ENCODE assay signal across 34 cellular contexts in genomic region chr11:112134473-112134872, GRCh38. TPM values are rescaled to one million over a fixed set of nuclear protein-coding genes. Genes with fewer than 3 reads are reported as not detected.
"Had no signal": no experiment of that assay in that cellular context is flagged by ENCODE, and none has a peak within 500 bp of the region (broad histone marks: within the 10 kb centered on the region; RNA-seq: fewer than 3 reads in every experiment).

No MANE protein-coding gene starts in this region.

- H3K27ac ChIP-seq: adrenal gland, body of pancreas, dorsolateral prefrontal cortex had no signal

- H3K4me1 ChIP-seq: body of pancreas had no signal

- H3K36me3 Mint-ChIP-seq: activated CD4-positive, alpha-beta memory T cell treated with anti-CD3 and anti-CD28 coated beads for 36 hours; activated CD8-positive, alpha-beta memory T cell treated with anti-CD3 and anti-CD28 coated beads, Interleukin-2, amount 10 ng/mL, durations not matched to agents 7 days and 5 days; activated naive CD8-positive, alpha-beta T cell treated with anti-CD3 and anti-CD28 coated beads for 36 hours had no signal

- H3K27me3 Mint-ChIP-seq: activated CD4-positive, alpha-beta memory T cell treated with anti-CD3 and anti-CD28 coated beads for 36 hours; activated CD4-positive, alpha-beta T cell treated with anti-CD3 and anti-CD28 coated beads for 36 hours; activated CD4-positive, alpha-beta T cell treated with anti-CD3 and anti-CD28 coated beads, Interleukin-2, amount 10 ng/mL, durations not matched to agents 24 days and 14 days; activated CD8-positive, alpha-beta memory T cell treated with anti-CD3 and anti-CD28 coated beads, Interleukin-2, amount 10 ng/mL, durations not matched to agents 7 days and 5 days; activated naive CD4-positive, alpha-beta T cell treated with anti-CD3 and anti-CD28 coated beads, Interleukin-2, amount 50 U/mL, for 24 hours; activated naive CD8-positive, alpha-beta T cell treated with anti-CD3 and anti-CD28 coated beads for 36 hours; activated naive CD8-positive, alpha-beta T cell treated with anti-CD3 and anti-CD28 coated beads, Interleukin-2, amount 50 U/mL, for 24 hours had no signal

- H3K27ac Mint-ChIP-seq: activated CD4-positive, alpha-beta memory T cell treated with anti-CD3 and anti-CD28 coated beads for 36 hours; activated CD4-positive, alpha-beta T cell treated with anti-CD3 and anti-CD28 coated beads for 36 hours; activated CD4-positive, alpha-beta T cell treated with anti-CD3 and anti-CD28 coated beads, Interleukin-2, amount 10 ng/mL, durations not matched to agents 24 days and 14 days; activated CD8-positive, alpha-beta memory T cell treated with anti-CD3 and anti-CD28 coated beads, Interleukin-2, amount 10 ng/mL, durations not matched to agents 7 days and 5 days; activated CD8-positive, alpha-beta T cell treated with anti-CD3 and anti-CD28 coated beads, Interleukin-2, amount 10 ng/mL, durations not matched to agents 7 days and 5 days; activated naive CD4-positive, alpha-beta T cell treated with anti-CD3 and anti-CD28 coated beads for 36 hours; activated naive CD4-positive, alpha-beta T cell treated with anti-CD3 and anti-CD28 coated beads, Interleukin-2, amount 50 U/mL, for 24 hours; activated naive CD8-positive, alpha-beta T cell treated with anti-CD3 and anti-CD28 coated beads for 36 hours; activated naive CD8-positive, alpha-beta T cell treated with anti-CD3 and anti-CD28 coated beads, Interleukin-2, amount 50 U/mL, for 24 hours; activated T-helper 1 cell treated with anti-CD3 and anti-CD28 coated beads, Interleukin-12 subunit alpha, Interleukin-12 subunit beta, Interleukin-2, Interleukin-4 antibody, amounts not matched to agents 30 ng/mL and 10 ng/mL and 1 ng/mL, durations not matched to agents 14 hours and 24 hours and 36 hours; activated T-helper 2 cell treated with anti-CD3 and anti-CD28 coated beads, Interferon-gamma antibody, Interleukin-2, Interleukin-4, amounts not matched to agents 10 μg/mL and 5 μg/mL and 100 μg/mL, durations not matched to agents 14 hours and 24 hours and 36 hours; endodermal cell had no signal

- H3K9me3 Mint-ChIP-seq: activated CD4-positive, alpha-beta memory T cell treated with anti-CD3 and anti-CD28 coated beads for 36 hours; activated CD4-positive, alpha-beta T cell treated with anti-CD3 and anti-CD28 coated beads, Interleukin-2, amount 10 ng/mL, durations not matched to agents 24 days and 14 days; activated naive CD4-positive, alpha-beta T cell treated with anti-CD3 and anti-CD28 coated beads for 36 hours; activated naive CD4-positive, alpha-beta T cell treated with anti-CD3 and anti-CD28 coated beads, Interleukin-2, amount 50 U/mL, for 24 hours; activated naive CD8-positive, alpha-beta T cell treated with anti-CD3 and anti-CD28 coated beads for 36 hours; activated naive CD8-positive, alpha-beta T cell treated with anti-CD3 and anti-CD28 coated beads, Interleukin-2, amount 50 U/mL, for 24 hours; activated T-helper 1 cell treated with anti-CD3 and anti-CD28 coated beads, Interleukin-12 subunit alpha, Interleukin-12 subunit beta, Interleukin-2, Interleukin-4 antibody, amounts not matched to agents 30 ng/mL and 10 ng/mL and 1 ng/mL, durations not matched to agents 14 hours and 24 hours and 36 hours; activated T-helper 2 cell treated with anti-CD3 and anti-CD28 coated beads, Interferon-gamma antibody, Interleukin-2, Interleukin-4, amounts not matched to agents 10 μg/mL and 5 μg/mL and 100 μg/mL, durations not matched to agents 14 hours and 24 hours and 36 hours; endodermal cell had no signal

- H3K4me3 Mint-ChIP-seq: activated CD4-positive, alpha-beta memory T cell treated with anti-CD3 and anti-CD28 coated beads for 36 hours; activated CD4-positive, alpha-beta T cell treated with anti-CD3 and anti-CD28 coated beads for 36 hours; activated CD4-positive, alpha-beta T cell treated with anti-CD3 and anti-CD28 coated beads, Interleukin-2, amount 10 ng/mL, durations not matched to agents 24 days and 14 days; activated CD8-positive, alpha-beta memory T cell treated with anti-CD3 and anti-CD28 coated beads, Interleukin-2, amount 10 ng/mL, durations not matched to agents 7 days and 5 days; activated CD8-positive, alpha-beta T cell treated with anti-CD3 and anti-CD28 coated beads, Interleukin-2, amount 10 ng/mL, durations not matched to agents 7 days and 5 days; activated naive CD4-positive, alpha-beta T cell treated with anti-CD3 and anti-CD28 coated beads for 36 hours; activated naive CD4-positive, alpha-beta T cell treated with anti-CD3 and anti-CD28 coated beads, Interleukin-2, amount 50 U/mL, for 24 hours; activated naive CD8-positive, alpha-beta T cell treated with anti-CD3 and anti-CD28 coated beads for 36 hours; activated naive CD8-positive, alpha-beta T cell treated with anti-CD3 and anti-CD28 coated beads, Interleukin-2, amount 50 U/mL, for 24 hours; activated T-helper 1 cell treated with anti-CD3 and anti-CD28 coated beads, Interleukin-12 subunit alpha, Interleukin-12 subunit beta, Interleukin-2, Interleukin-4 antibody, amounts not matched to agents 30 ng/mL and 10 ng/mL and 1 ng/mL, durations not matched to agents 14 hours and 24 hours and 36 hours; endodermal cell had no signal

- H3K4me1 Mint-ChIP-seq: activated naive CD4-positive, alpha-beta T cell treated with anti-CD3 and anti-CD28 coated beads, Interleukin-2, amount 50 U/mL, for 24 hours; endodermal cell had no signal

- H3K27me3 ChIP-seq: adrenal gland, body of pancreas, dorsolateral prefrontal cortex had no signal

- DNase-seq: activated CD4-positive, alpha-beta memory T cell treated with anti-CD3 and anti-CD28 coated beads for 36 hours; activated CD4-positive, alpha-beta T cell treated with anti-CD3 and anti-CD28 coated beads for 36 hours; activated CD4-positive, alpha-beta T cell treated with anti-CD3 and anti-CD28 coated beads, Interleukin-2, amount 10 ng/mL, durations not matched to agents 24 days and 14 days; activated CD4-positive, CD25-positive, alpha-beta regulatory T cell; activated CD4-positive, CD25-positive, alpha-beta regulatory T cell treated with anti-CD3 and anti-CD28 coated beads, Interleukin-2, amount 50 U/mL, for 72 hours; activated CD8-positive, alpha-beta memory T cell treated with anti-CD3 and anti-CD28 coated beads, Interleukin-2, amount 10 ng/mL, durations not matched to agents 7 days and 5 days; activated CD8-positive, alpha-beta memory T cell treated with anti-CD3 and anti-CD28 coated beads, Interleukin-2, amount 50 U/mL, for 4 hours; activated CD8-positive, alpha-beta T cell treated with anti-CD3 and anti-CD28 coated beads, Interleukin-2, amount 10 ng/mL, durations not matched to agents 7 days and 5 days; activated effector memory CD4-positive, alpha-beta T cell treated with anti-CD3 and anti-CD28 coated beads, Interleukin-2, amount 50 U/mL, for 16 hours; activated naive CD4-positive, alpha-beta T cell treated with anti-CD3 and anti-CD28 coated beads for 36 hours; activated naive CD8-positive, alpha-beta T cell treated with anti-CD3 and anti-CD28 coated beads for 36 hours; activated naive CD8-positive, alpha-beta T cell treated with anti-CD3 and anti-CD28 coated beads, Interleukin-2, amount 50 U/mL, for 24 hours; activated T-cell treated with anti-CD3 and anti-CD28 coated beads, Interleukin-2, amount 50 U/mL, for 1 hour; activated T-cell treated with anti-CD3 and anti-CD28 coated beads, Interleukin-2, amount 50 U/mL, for 48 hours; adrenal gland; amygdala; aorta; body of pancreas; caudate nucleus; dorsolateral prefrontal cortex; effector memory CD4-positive, alpha-beta T cell; endodermal cell; foreskin fibroblast; head of caudate nucleus; T-helper 2 cell had no signal

- H3K9me3 ChIP-seq: adrenal gland, body of pancreas had no signal

- ATAC-seq: activated CD4-positive, alpha-beta T cell treated with anti-CD3 and anti-CD28 coated beads for 36 hours; activated CD8-positive, alpha-beta memory T cell treated with anti-CD3 and anti-CD28 coated beads, Interleukin-2, amount 10 ng/mL, durations not matched to agents 7 days and 5 days; activated CD8-positive, alpha-beta T cell treated with anti-CD3 and anti-CD28 coated beads, Interleukin-2, amount 10 ng/mL, durations not matched to agents 7 days and 5 days; activated naive CD8-positive, alpha-beta T cell treated with anti-CD3 and anti-CD28 coated beads, Interleukin-2, amount 50 U/mL, for 24 hours; body of pancreas; esophagus mucosa had no signal

RNA-seq across cellular contexts. Expression of gene IL18, which starts 29.4 kb away (rescaled TPM):
- total RNA-seq: activated CD4-positive, alpha-beta memory T cell treated with anti-CD3 and anti-CD28 coated beads for 36 hours; activated CD4-positive, alpha-beta T cell treated with anti-CD3 and anti-CD28 coated beads for 36 hours; activated CD8-positive, alpha-beta memory T cell treated with anti-CD3 and anti-CD28 coated beads for 36 hours; activated naive CD4-positive, alpha-beta T cell treated with anti-CD3 and anti-CD28 coated beads for 36 hours had no signal

RNA-seq across cellular contexts. Expression of gene TEX12, which starts 32.7 kb away (rescaled TPM):
- total RNA-seq: activated CD4-positive, alpha-beta T cell treated with anti-CD3 and anti-CD28 coated beads, Interleukin-2, amount 10 ng/mL, durations not matched to agents 24 days and 14 days; activated CD8-positive, alpha-beta memory T cell treated with anti-CD3 and anti-CD28 coated beads for 36 hours; activated CD8-positive, alpha-beta memory T cell treated with anti-CD3 and anti-CD28 coated beads, Interleukin-2, amount 10 ng/mL, durations not matched to agents 7 days and 5 days; activated CD8-positive, alpha-beta T cell treated with anti-CD3 and anti-CD28 coated beads, Interleukin-2, amount 10 ng/mL, durations not matched to agents 7 days and 5 days; activated naive CD4-positive, alpha-beta T cell treated with anti-CD3 and anti-CD28 coated beads for 36 hours; activated T-helper 1 cell treated with anti-CD3 and anti-CD28 coated beads, Interleukin-12 subunit alpha, Interleukin-12 subunit beta, Interleukin-2, Interleukin-4 antibody, amounts not matched to agents 30 ng/mL and 10 ng/mL and 1 ng/mL, durations not matched to agents 14 hours and 24 hours and 36 hours; activated T-helper 2 cell treated with anti-CD3 and anti-CD28 coated beads, Interferon-gamma antibody, Interleukin-2, Interleukin-4, amounts not matched to agents 10 μg/mL and 5 μg/mL and 100 μg/mL, durations not matched to agents 14 hours and 24 hours and 36 hours; adrenal gland; body of pancreas; chondrocyte; endodermal cell; epithelial cell of proximal tubule; frontal cortex; T-helper 1 cell treated with Interleukin-12 subunit alpha and Interleukin-12 subunit beta and Interleukin-4 antibody, amounts not matched to agents 30 ng/mL and 1 ng/mL, for 36 hours had no signal
